ENCODE assay signal across 8 cellular contexts in the genomic region with DNA sequence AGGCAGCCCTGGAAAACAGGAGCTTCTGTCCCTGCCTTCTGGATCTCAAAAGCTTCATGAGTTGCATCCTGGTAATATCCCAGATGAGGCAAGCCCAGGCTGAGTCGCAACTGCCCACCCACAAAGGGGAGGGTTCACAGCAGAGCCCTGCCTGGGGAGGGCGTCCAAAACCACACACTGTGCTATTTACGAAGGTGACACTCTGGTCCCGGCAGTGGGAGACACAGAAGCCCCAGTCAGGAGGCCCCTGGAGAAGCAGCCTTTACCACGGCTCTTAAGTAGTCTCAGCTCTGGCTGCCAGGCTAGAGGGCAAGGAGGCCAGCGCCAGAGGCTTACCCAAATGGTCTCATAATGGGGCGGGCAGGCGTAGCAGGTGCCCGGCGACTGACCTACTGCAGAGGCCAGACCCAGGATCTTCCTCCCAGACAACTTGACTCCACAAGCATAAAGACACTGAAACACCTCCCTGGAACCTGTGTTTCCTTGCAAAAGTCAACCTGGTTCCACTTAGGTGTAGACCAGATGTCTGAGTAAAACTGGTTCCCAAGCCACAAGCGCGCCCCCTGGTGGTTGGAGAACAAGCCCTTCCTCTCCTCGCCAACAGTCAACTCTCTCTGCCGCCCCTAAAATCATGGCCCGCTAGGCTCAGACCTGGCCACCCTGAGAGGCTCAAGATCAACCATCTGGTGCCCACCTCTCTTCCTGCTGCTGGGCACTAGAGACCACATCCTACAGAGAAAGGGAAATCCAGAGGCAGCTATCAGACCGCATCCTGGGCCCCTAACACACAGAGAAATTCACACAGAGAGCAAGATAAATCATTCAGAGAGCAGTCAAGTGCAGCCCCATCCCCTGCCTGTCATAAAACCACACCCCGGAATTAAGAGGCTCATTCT. TPM values are rescaled to one million over a fixed set of nuclear protein-coding genes. Genes with fewer than 3 reads are reported as not detected.
DNase-seq lines count a peak whose midpoint lies in the region; ATAC-seq and TF ChIP-seq lines count a peak whose summit lies in the region.

No MANE protein-coding gene starts in this region.

- H3K9me3 ChIP-seq in PC-3 (ENCODE audit: low read length) (no peaks in the 10 kb centered on the region), ovary (no peaks in the 10 kb centered on the region), thymus (ENCODE audit: control insufficient read depth) (no peaks in the 10 kb centered on the region)

- peaks cover 6% of the 10 kb centered on the region; the same call in 1 of the 2 replicates for H4K20me1 ChIP-seq in PC-3 (ENCODE audit: low read length)

- BruUV-seq in PC-3 (replicated peaks; lab: Mats Ljungman, UMichigan) = no TSS peak

- H3K4me3 ChIP-seq in PC-3 (ENCODE audit: low read length) (no peak overlapping the region), ovary (peak overlapping the region; percentile 86), thymus (ENCODE audit: low read length) (peak overlapping the region; percentile 77)

- CTCF ChIA-PET in PC-3 (lab: Charles Lee) = interaction anchor here (0.6 to 1.0 kb wide), 2 partner anchors 31 to 262 kb away, joined by 3 to 4 read pairs; no protein-coding TSS in a partner anchor

- peak; percentile 17 for DNase-seq in DMS79 treated with DMSO at 0.1 percent for 48 hours (lab: John Stamatoyannopoulos, UW)
- peak; percentile 80 for DNase-seq in PC-3
- DNase-seq in activated T-helper 9 cell treated with anti-CD3 and anti-CD28 coated beads, Interleukin-2, amount 50 U/mL, for 16 hours (ENCODE audit: low read depth) = peak; percentile 85
- DNase-seq in germinal center (ENCODE audit: low spot score) = peak; percentile 67
- peak; percentile 77 to 87 (median 85) for DNase-seq in ovary

- TF ChIP-seq CTCF in PC-3 (conservative IDR thresholded peaks at IDR 0.05; ENCODE audit: low read depth, low read length) (peak; percentile 96), ovary (IDR thresholded peaks at IDR 0.05) (peak; percentile 48 to 63 (median 59))

- H3K4me1 ChIP-seq in PC-3 (ENCODE audit: insufficient read depth, low read length) (0 out of 2 replicates have a peak, but pooled peaks cover 3% of the 10 kb centered on the region), ovary (ENCODE audit: insufficient read depth) (peaks cover 28% of the 10 kb centered on the region), thymus (ENCODE audit: control insufficient read depth, insufficient read depth, low read length) (peaks cover 20% of the 10 kb centered on the region)

- no peaks in the 10 kb centered on the region for H3K36me3 ChIP-seq in PC-3 (ENCODE audit: low read depth, low read length)
- H3K36me3 ChIP-seq in ovary = no peaks in the 10 kb centered on the region
- H3K36me3 ChIP-seq in thymus (ENCODE audit: control insufficient read depth, insufficient read depth) = peaks cover 22% of the 10 kb centered on the region

- WGBS in ovary, 3 donors = 62 to 65% (median 65%) methylated on average over 17 of the region's 17 CpGs
- 51% methylated on average over 17 of the region's 17 CpGs for WGBS in thymus

- intact Hi-C loops in PC-3 (cut with micrococcal nuclease) (loop anchor here (1.0 to 5.0 kb wide), 5 partner anchors 99 to 609 kb away; no protein-coding TSS in a partner anchor), ovary (cut with DNase I) (loop anchor here in 2 of 4 donors (5.0 to 10.0 kb wide), 4 partner anchors 91 to 609 kb away; no protein-coding TSS in a partner anchor)

- POLR2A ChIA-PET in PC-3 (lab: Charles Lee; ENCODE audit: unreplicated experiment) = no interaction called here

- H3K4me2 ChIP-seq in PC-3 (ENCODE audit: low read length) = no peak overlapping the region

- ATAC-seq in HG03135 (IDR thresholded peaks at IDR 0.05; ENCODE audit: unreplicated experiment) = peak; percentile 49
- peak; percentile 9; the same call in 1 of the 2 replicates for ATAC-seq in PC-3
- ATAC-seq in GM21529 (IDR thresholded peaks at IDR 0.05; ENCODE audit: unreplicated experiment) = no peak

- no peaks in the 10 kb centered on the region for H3K79me2 ChIP-seq in PC-3 (ENCODE audit: low read length)

- no peaks in the 10 kb centered on the region for H3F3A ChIP-seq in PC-3 (ENCODE audit: low read length, unreplicated experiment)

- peaks cover 10% of the 10 kb centered on the region for H3K27me3 ChIP-seq in PC-3 (ENCODE audit: low read length)
- H3K27me3 ChIP-seq in ovary = no peaks in the 10 kb centered on the region
- H3K27me3 ChIP-seq in thymus (ENCODE audit: control insufficient read depth, insufficient read depth) = no peaks in the 10 kb centered on the region

- H3K9me2 ChIP-seq in PC-3 (replicated peaks; ENCODE audit: low read length) = no peaks in the 10 kb centered on the region

- no peak overlapping the region for H3K9ac ChIP-seq in PC-3 (ENCODE audit: low read length)

- no peak overlapping the region for H2AFZ ChIP-seq in PC-3 (ENCODE audit: low read length)

- TF ChIP-seq POLR2A in ovary (IDR thresholded peaks at IDR 0.05) = no peak

- no peak for TF ChIP-seq EP300 in ovary (IDR thresholded peaks at IDR 0.05)

- H3K27ac ChIP-seq in PC-3 (ENCODE audit: low read length) (no peak overlapping the region), ovary (no peak overlapping the region), thymus (ENCODE audit: low read depth) (peak overlapping the region; percentile 44)

RNA-seq across cellular contexts. Expression of gene AXIN2, which starts 5.2 kb away (rescaled TPM):
- total RNA-seq in PC-3 (2014; rRNA removed) (2.0 and 2.6 TPM in 2 replicates), ovary (10 to 100 TPM; 17.7 to 75.7 (median 44.3) TPM)
- polyA plus RNA-seq in ovary (10 to 100 TPM; 17.2 to 18.2 TPM), thymus (9.8 TPM)

Comparison
In these comparisons a context has a peak if more than half of its experiments do, and no peak if none do; other contexts are left out.
1. DNase-seq: peak in every context shown above with its lines; median percentile 85 in activated T-helper 9 cell treated with anti-CD3 and anti-CD28 coated beads, Interleukin-2, amount 50 U/mL, for 16 hours; 85 in ovary; 80 in PC-3; 67 in germinal center; 17 in DMS79 treated with DMSO at 0.1 percent for 48 hours.